ENCODE assay signal across 17 cellular contexts in the genomic region with DNA sequence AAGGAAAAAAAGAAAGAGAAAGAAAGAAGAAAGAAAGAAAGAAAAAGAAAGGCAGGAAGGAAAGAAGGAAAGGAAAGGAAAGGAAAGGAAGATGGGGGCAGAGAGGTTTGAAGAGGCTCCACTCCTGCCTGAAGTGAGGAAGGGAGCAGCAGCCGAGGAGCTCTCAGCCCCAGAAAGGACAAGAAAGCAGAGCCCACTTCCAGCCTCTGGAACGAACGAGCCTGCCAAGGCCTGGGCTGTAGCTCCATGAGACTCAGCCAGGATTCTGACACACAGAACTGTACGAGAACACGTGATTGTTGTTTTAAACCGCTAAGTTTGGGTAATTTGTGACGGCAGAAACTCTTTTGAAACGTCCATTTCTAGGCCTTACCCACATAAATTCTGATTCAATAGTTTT.
DNase-seq lines count a peak whose midpoint lies in the region; ATAC-seq and TF ChIP-seq lines count a peak whose summit lies in the region.
"Had no signal": no experiment of that assay in that cellular context is flagged by ENCODE, and none has a peak within 500 bp of the region (broad histone marks: within the 10 kb centered on the region; RNA-seq: fewer than 3 reads in every experiment).

No MANE protein-coding gene starts in this region.

- no peak for TF ChIP-seq CTCF in glutamatergic neuron (IDR thresholded peaks at IDR 0.05; ENCODE audit: partially characterized antibody, unreplicated experiment)

- H3K36me3 Mint-ChIP-seq in glutamatergic neuron (ENCODE audit: unreplicated experiment) = no peaks in the 10 kb centered on the region
- H3K36me3 Mint-ChIP-seq: CD4-positive, CD25-positive, alpha-beta regulatory T cell had no signal

- H3K27ac ChIP-seq in aorta (ENCODE audit: low read depth in 1 of 2, low read length in 2 of 2) = no peak overlapping the region

- 4 to 10% methylated on average over 8 of the region's 8 CpGs for WGBS in aorta, 2 donors

- H3K4me3 ChIP-seq in MG63 = no peak overlapping the region
- no peak overlapping the region for H3K4me3 ChIP-seq in aorta (ENCODE audit: low read length in 2 of 2)

- no peaks in the 10 kb centered on the region for H3K4me1 ChIP-seq in aorta (ENCODE audit: control insufficient read depth in 1 of 2, insufficient read depth in 2 of 2, low read length in 2 of 2)

- no peaks in the 10 kb centered on the region for H3K27me3 ChIP-seq in MG63
- H3K27me3 ChIP-seq in aorta (ENCODE audit: control insufficient read depth in 1 of 2, insufficient read depth in 2 of 2, low read length in 1 of 2) = no peaks in the 10 kb centered on the region

- ATAC-seq in sciatic nerve (peak; percentile 61), aorta (ENCODE audit: low FRiP score) (peak; percentile 70), GM18873 (IDR thresholded peaks at IDR 0.05; ENCODE audit: low FRiP score, unreplicated experiment) (no peak)
- ATAC-seq: HCT116 had no signal

- DNase-seq in MG63 (peak; percentile 20), globus pallidus (ENCODE audit: low spot score) (peak; percentile 12), sciatic nerve (ENCODE audit: low spot score) (peak; percentile 47), aorta (peak in 1 of 2 donors; percentile 67), DMS 273 treated with DMSO at 0.1 percent for 48 hours (lab: John Stamatoyannopoulos, UW) (no peak), glutamatergic neuron (no peak)
- DNase-seq: CD4-positive, CD25-positive, alpha-beta regulatory T cell; DMS79 treated with DMSO at 0.1 percent for 48 hours; MV-4-11; NCI-H1694 treated with DMSO at 0.1 percent for 48 hours; NCI-H2081 treated with DMSO at 0.1 percent for 48 hours; NCI-H2171 treated with DMSO at 0.1 percent for 48 hours; NCI-H446 treated with DMSO at 0.1 percent for 48 hours; NCI-H526 treated with DMSO at 0.1 percent for 48 hours; OCI-M1 had no signal

- H3K36me3 ChIP-seq in MG63 (no peaks in the 10 kb centered on the region), aorta (ENCODE audit: control insufficient read depth in 1 of 2, insufficient read depth in 2 of 2, low read length in 1 of 2) (no peaks in the 10 kb centered on the region)

- intact Hi-C loops in sciatic nerve (cut with DNase I) (no loop called here), aorta (cut with DNase I) (loop anchor here in 1 of 2 donors (10.0 kb wide), 1 partner anchor 150 kb away; no protein-coding TSS in a partner anchor)

- H3K4me3 Mint-ChIP-seq in glutamatergic neuron (ENCODE audit: unreplicated experiment) = no peak overlapping the region
- H3K4me3 Mint-ChIP-seq: CD4-positive, CD25-positive, alpha-beta regulatory T cell had no signal

- peaks cover 4% of the 10 kb centered on the region for H3K9me3 Mint-ChIP-seq in glutamatergic neuron (ENCODE audit: unreplicated experiment)
- H3K9me3 Mint-ChIP-seq: CD4-positive, CD25-positive, alpha-beta regulatory T cell had no signal

- H3K27ac Mint-ChIP-seq in glutamatergic neuron (ENCODE audit: unreplicated experiment) = no peak overlapping the region
- H3K27ac Mint-ChIP-seq: CD4-positive, CD25-positive, alpha-beta regulatory T cell had no signal

- no peaks in the 10 kb centered on the region for H3K4me1 Mint-ChIP-seq in glutamatergic neuron (ENCODE audit: low read depth, unreplicated experiment)
- H3K4me1 Mint-ChIP-seq: CD4-positive, CD25-positive, alpha-beta regulatory T cell had no signal

- H3K27me3 Mint-ChIP-seq in glutamatergic neuron (ENCODE audit: unreplicated experiment) = peaks cover 10% of the 10 kb centered on the region
- H3K27me3 Mint-ChIP-seq: CD4-positive, CD25-positive, alpha-beta regulatory T cell had no signal

- H3K9me3 ChIP-seq in MG63 (no peaks in the 10 kb centered on the region), aorta (ENCODE audit: control insufficient read depth, low read length) (no peaks in the 10 kb centered on the region)

Comparison
In these comparisons a context has a peak if more than half of its experiments do, and no peak if none do; other contexts are left out.
1. DNase-seq: peak in MG63 (single experiment), globus pallidus (single experiment) and sciatic nerve (single experiment); none in DMS 273 treated with DMSO at 0.1 percent for 48 hours (single experiment) and glutamatergic neuron (single experiment).